ENCODE assay signal across 8 cellular contexts in genomic region chr10:79195091-79195923, GRCh38.
DNase-seq lines count a peak whose midpoint lies in the region; ATAC-seq and TF ChIP-seq lines count a peak whose summit lies in the region.

No MANE protein-coding gene starts in this region.

- H3K27me3 Mint-ChIP-seq in activated CD4-positive, alpha-beta T cell treated with anti-CD3 and anti-CD28 coated beads for 36 hours: no peaks in the 10 kb centered on the region

- no peak overlapping the region for H3K27ac Mint-ChIP-seq in activated CD4-positive, alpha-beta T cell treated with anti-CD3 and anti-CD28 coated beads for 36 hours

- ATAC-seq in GM18502 (IDR thresholded peaks at IDR 0.05; ENCODE audit: poor library complexity, unreplicated experiment) (peak; percentile 90), HG03066 (IDR thresholded peaks at IDR 0.05; ENCODE audit: low read depth, unreplicated experiment) (peak; percentile 76)
- peak; percentile 93 for ATAC-seq in activated CD4-positive, alpha-beta T cell treated with anti-CD3 and anti-CD28 coated beads for 36 hours

- POLR2A ChIA-PET in activated CD4-positive, alpha-beta T cell treated with anti-CD3 and anti-CD28 coated beads for 36 hours (lab: Charles Lee): interaction anchor here (1.2 kb wide), 1 partner anchor 47 kb away, joined by 3 read pairs; no protein-coding TSS in a partner anchor

- CTCF ChIA-PET in activated CD4-positive, alpha-beta T cell treated with anti-CD3 and anti-CD28 coated beads for 36 hours (lab: Charles Lee): interaction anchor here (0.5 to 4.5 kb wide), 52 partner anchors 8 to 1353 kb away, joined by 3 to 45 read pairs (median 4); no protein-coding TSS in a partner anchor

- no peaks in the 10 kb centered on the region for H3K36me3 Mint-ChIP-seq in activated CD4-positive, alpha-beta T cell treated with anti-CD3 and anti-CD28 coated beads for 36 hours (ENCODE audit: low read depth)

- intact Hi-C loops in activated CD4-positive, alpha-beta T cell treated with anti-CD3 and anti-CD28 coated beads for 36 hours (cut with DNase I, micrococcal nuclease): loop anchor here (1.0 to 10.0 kb wide), 12 partner anchors 123 to 1481 kb away; no protein-coding TSS in a partner anchor

- no peak overlapping the region for H3K4me3 ChIP-seq in choroid plexus epithelial cell (ENCODE audit: low read depth, low read length)

- peaks cover 2% of the 10 kb centered on the region for H3K9me3 Mint-ChIP-seq in activated CD4-positive, alpha-beta T cell treated with anti-CD3 and anti-CD28 coated beads for 36 hours (ENCODE audit: low read depth)

- peak; percentile 82 for DNase-seq in A172 (ENCODE audit: low spot score)
- DNase-seq in NCI-H345 (lab: John Stamatoyannopoulos, UW): peak; percentile 59
- peak; percentile 89 for DNase-seq in activated CD4-positive, alpha-beta T cell treated with anti-CD3 and anti-CD28 coated beads for 36 hours
- peak; percentile 89 for DNase-seq in choroid plexus epithelial cell (ENCODE audit: low read depth)
- peak; percentile 93 for DNase-seq in left kidney (ENCODE audit: low read depth, low spot score)
- peak; percentile 61 for DNase-seq in stimulated activated CD4-positive, alpha-beta T cell treated with anti-CD3 and anti-CD28 coated beads, Interleukin-2, amount 100 ng/mL, for 4 hours (ENCODE audit: low read depth)

- H3K4me1 Mint-ChIP-seq in activated CD4-positive, alpha-beta T cell treated with anti-CD3 and anti-CD28 coated beads for 36 hours: no peaks in the 10 kb centered on the region

- H3K4me3 Mint-ChIP-seq in activated CD4-positive, alpha-beta T cell treated with anti-CD3 and anti-CD28 coated beads for 36 hours: no peak overlapping the region

- TF ChIP-seq CTCF in choroid plexus epithelial cell (conservative IDR thresholded peaks at IDR 0.05; ENCODE audit: low read depth, low read length): peak; percentile 90
